In genomic region chr3:45947361-45947760, GRCh38 we compare ENCODE assay signal across 1 cellular context.
TF ChIP-seq lines count a peak whose summit lies in the region.

No MANE protein-coding gene starts in this region.

TF ChIP-seq in K562, 482 proteins besides CTCF, POLR2A, EP300 and RAD21:
- TF ChIP-seq MCM5 (IDR thresholded peaks at IDR 0.05; ENCODE audit: low read depth) (no peak), NFE2 (IDR thresholded peaks at IDR 0.05; ENCODE audit: low read depth) (peak; percentile 36)
